9 cellular contexts compared by ENCODE assay signal in genomic region chr6:12602951-12603710, GRCh38.
DNase-seq lines count a peak whose midpoint lies in the region; ATAC-seq, FAIRE-seq and TF ChIP-seq lines count a peak whose summit lies in the region.
"Had no signal": no experiment of that assay in that cellular context is flagged by ENCODE, and none has a peak within 500 bp of the region (broad histone marks: within the 10 kb centered on the region; RNA-seq: fewer than 3 reads in every experiment).

No MANE protein-coding gene starts in this region.

- intact Hi-C loops in left ventricle myocardium inferior (cut with micrococcal nuclease) = loop anchor here (5.0 kb wide), 1 partner anchor 311 kb away; the partner anchor contains the start of gene EDN1

- H3K4me3 Mint-ChIP-seq in activated CD4-positive, alpha-beta T cell treated with anti-CD3 and anti-CD28 coated beads, Interleukin-2, amount 10 ng/mL, durations not matched to agents 7 days and 5 days = no peak overlapping the region

- ATAC-seq in thoracic aorta (ENCODE audit: insufficient number of reproducible peaks, low FRiP score, low read depth) = no peak

- peak; percentile 55 for TF ChIP-seq CTCF in BE2C (IDR thresholded peaks at IDR 0.05; ENCODE audit: low read depth, low read length)
- TF ChIP-seq CTCF in left ventricle myocardium inferior (IDR thresholded peaks at IDR 0.05; ENCODE audit: borderline replicate concordance) = peak; percentile 69
- TF ChIP-seq CTCF in thoracic aorta (IDR thresholded peaks at IDR 0.05) = peak; percentile 56

- H3K4me1 ChIP-seq in BE2C = 0 out of 2 replicates have a peak, but pooled peaks cover 4% of the 10 kb centered on the region
- peaks cover 13% of the 10 kb centered on the region for H3K4me1 ChIP-seq in left ventricle myocardium inferior
- H3K4me1 ChIP-seq in thoracic aorta (ENCODE audit: control insufficient read depth in 1 of 2, low read depth in 2 of 2) = peaks cover 15 to 23% of the 10 kb centered on the region in 2 donors

- H3K9me3 Mint-ChIP-seq in activated CD4-positive, alpha-beta T cell treated with anti-CD3 and anti-CD28 coated beads, Interleukin-2, amount 10 ng/mL, durations not matched to agents 7 days and 5 days = no peaks in the 10 kb centered on the region

- H3K27ac ChIP-seq in left ventricle myocardium inferior (replicated peaks) (no peak overlapping the region), thoracic aorta (no peak overlapping the region)
- H3K27ac ChIP-seq: epithelial cell of prostate had no signal

- DNase-seq in BE2C (peak; percentile 12), HTR-8/SVneo (ENCODE audit: insufficient read length, low spot score) (peak; percentile 38), SW480 (ENCODE audit: low spot score) (peak; percentile 41), left ventricle myocardium inferior (no peak), thoracic aorta (ENCODE audit: low spot score) (no peak), T-helper 9 cell (no peak), hepatic stellate cell (ENCODE audit: low spot score) (no peak)
- DNase-seq in activated CD4-positive, alpha-beta T cell treated with anti-CD3 and anti-CD28 coated beads, Interleukin-2, amount 10 ng/mL, durations not matched to agents 7 days and 5 days = no peak

- FAIRE-seq in HTR-8/SVneo (lab: Jason Lieb, UNC) = no peak

- H3K4me3 ChIP-seq in BE2C (ENCODE audit: low read depth, low read length) = no peak overlapping the region
- no peak overlapping the region for H3K4me3 ChIP-seq in left ventricle myocardium inferior
- no peak overlapping the region for H3K4me3 ChIP-seq in thoracic aorta

- POLR2A ChIA-PET in activated CD4-positive, alpha-beta T cell treated with anti-CD3 and anti-CD28 coated beads, Interleukin-2, amount 10 ng/mL, durations not matched to agents 7 days and 5 days (lab: Charles Lee) = no interaction called here

- no peaks in the 10 kb centered on the region for H3K9me3 ChIP-seq in BE2C
- H3K9me3 ChIP-seq in left ventricle myocardium inferior (replicated peaks) = no peaks in the 10 kb centered on the region
- no peaks in the 10 kb centered on the region for H3K9me3 ChIP-seq in thoracic aorta

- H3K27me3 ChIP-seq in BE2C (0 out of 2 replicates have a peak, but pooled peaks cover 5% of the 10 kb centered on the region), left ventricle myocardium inferior (ENCODE audit: low read depth) (no peaks in the 10 kb centered on the region), thoracic aorta (replicated peaks; ENCODE audit: insufficient read depth) (no peaks in the 10 kb centered on the region)

- H3K27ac Mint-ChIP-seq in activated CD4-positive, alpha-beta T cell treated with anti-CD3 and anti-CD28 coated beads, Interleukin-2, amount 10 ng/mL, durations not matched to agents 7 days and 5 days = no peak overlapping the region

- peaks cover 9% of the 10 kb centered on the region for H3K27me3 Mint-ChIP-seq in activated CD4-positive, alpha-beta T cell treated with anti-CD3 and anti-CD28 coated beads, Interleukin-2, amount 10 ng/mL, durations not matched to agents 7 days and 5 days

- H3K36me3 ChIP-seq in BE2C (no peaks in the 10 kb centered on the region), left ventricle myocardium inferior (no peaks in the 10 kb centered on the region), thoracic aorta (no peaks in the 10 kb centered on the region)

- no peaks in the 10 kb centered on the region for H3K4me1 Mint-ChIP-seq in activated CD4-positive, alpha-beta T cell treated with anti-CD3 and anti-CD28 coated beads, Interleukin-2, amount 10 ng/mL, durations not matched to agents 7 days and 5 days

- CTCF ChIA-PET in activated CD4-positive, alpha-beta T cell treated with anti-CD3 and anti-CD28 coated beads, Interleukin-2, amount 10 ng/mL, durations not matched to agents 7 days and 5 days (lab: Charles Lee) = no interaction called here

- no peaks in the 10 kb centered on the region for H3K36me3 Mint-ChIP-seq in activated CD4-positive, alpha-beta T cell treated with anti-CD3 and anti-CD28 coated beads, Interleukin-2, amount 10 ng/mL, durations not matched to agents 7 days and 5 days (ENCODE audit: low read depth)

Comparison
In these comparisons a context has a peak if more than half of its experiments do, and no peak if none do; other contexts are left out.
1. DNase-seq: peak in BE2C (single experiment), HTR-8/SVneo (single experiment) and SW480 (single experiment); none in left ventricle myocardium inferior (single experiment), thoracic aorta (single experiment), T-helper 9 cell (single experiment), hepatic stellate cell (single experiment) and activated CD4-positive, alpha-beta T cell treated with anti-CD3 and anti-CD28 coated beads, Interleukin-2, amount 10 ng/mL, durations not matched to agents 7 days and 5 days (single experiment).
2. Peak in every context shown above with its lines, with median percentiles within 50 percentile points of each other: CTCF ChIP-seq.